16 cellular contexts compared by ENCODE assay signal in genomic region chr10:62979921-62980320, GRCh38.
A peak's percentile ranks its signal among the peaks of the same experiment; 100 is the strongest.
DNase-seq lines count a peak whose midpoint lies in the region; ATAC-seq and TF ChIP-seq lines count a peak whose summit lies in the region.
"Had no signal": no experiment of that assay in that cellular context is flagged by ENCODE, and none has a peak within 500 bp of the region (broad histone marks: within the 10 kb centered on the region; RNA-seq: fewer than 3 reads in every experiment).

No MANE protein-coding gene starts in this region.

- H3K9me3 ChIP-seq in PC-3 (ENCODE audit: low read length), result no peaks in the 10 kb centered on the region
- no peaks in the 10 kb centered on the region for H3K9me3 ChIP-seq in neural progenitor cell (ENCODE audit: low read depth)

- H4K20me1 ChIP-seq in PC-3 (ENCODE audit: low read length), result no peaks in the 10 kb centered on the region
- no peaks in the 10 kb centered on the region for H4K20me1 ChIP-seq in neural progenitor cell (ENCODE audit: low read depth)
- H4K20me1 ChIP-seq: BLaER1 treated with 17β-estradiol and CSF1 and Interleukin-3, amounts not matched to agents 10 nM and 100 nM had no signal

- H3K79me2 ChIP-seq in PC-3 (ENCODE audit: low read length) (no peaks in the 10 kb centered on the region), neural progenitor cell (ENCODE audit: low read depth) (no peaks in the 10 kb centered on the region)

- no TSS peak for BruUV-seq in PC-3 (replicated peaks; lab: Mats Ljungman, UMichigan)

- H3K4me1 Mint-ChIP-seq in activated T-cell treated with anti-CD3 and anti-CD28 coated beads, Interleukin-2, amount 50 U/mL, for 24 hours (ENCODE audit: low read depth), result peaks cover 48% of the 10 kb centered on the region
- H3K4me1 Mint-ChIP-seq in neural progenitor cell, result peaks cover 3% of the 10 kb centered on the region
- H3K4me1 Mint-ChIP-seq: B cell had no signal

- TF ChIP-seq CTCF in PC-3 (conservative IDR thresholded peaks at IDR 0.05; ENCODE audit: low read depth, low read length) (no peak), epithelial cell of esophagus (IDR thresholded peaks at IDR 0.05; ENCODE audit: insufficient read depth, low read depth, low read length, missing control alignments) (no peak), neural progenitor cell (IDR thresholded peaks at IDR 0.05) (no peak)

- peak; percentile 4 for ATAC-seq in PC-3
- ATAC-seq: CD8-positive, alpha-beta T cell; HepG2 had no signal

- H3K27me3 Mint-ChIP-seq in activated T-cell treated with anti-CD3 and anti-CD28 coated beads, Interleukin-2, amount 50 U/mL, for 24 hours, result peaks cover 13% of the 10 kb centered on the region
- H3K27me3 Mint-ChIP-seq in neural progenitor cell (ENCODE audit: insufficient read depth, low read depth), result peaks cover 2% of the 10 kb centered on the region
- H3K27me3 Mint-ChIP-seq: B cell had no signal

- H3K9me3 Mint-ChIP-seq in activated T-cell treated with anti-CD3 and anti-CD28 coated beads, Interleukin-2, amount 50 U/mL, for 24 hours, result peaks cover 12% of the 10 kb centered on the region
- peaks cover 6% of the 10 kb centered on the region for H3K9me3 Mint-ChIP-seq in neural progenitor cell

- POLR2A ChIA-PET in PC-3 (lab: Charles Lee; ENCODE audit: unreplicated experiment), result no interaction called here

- H3K27ac Mint-ChIP-seq in activated T-cell treated with anti-CD3 and anti-CD28 coated beads, Interleukin-2, amount 50 U/mL, for 24 hours, result peak overlapping the region; percentile 67
- no peak overlapping the region for H3K27ac Mint-ChIP-seq in neural progenitor cell
- H3K27ac Mint-ChIP-seq: B cell; CD8-positive, alpha-beta T cell had no signal

- H3K27ac ChIP-seq in PC-3 (ENCODE audit: low read length) (peak overlapping the region; percentile 44), neural progenitor cell (no peak overlapping the region)
- H3K27ac ChIP-seq: BLaER1 treated with 17β-estradiol and CSF1 and Interleukin-3, amounts not matched to agents 10 nM and 100 nM had no signal

- H3F3A ChIP-seq in PC-3 (ENCODE audit: low read length, unreplicated experiment) (peaks cover 12% of the 10 kb centered on the region), neural progenitor cell (ENCODE audit: low read depth) (no peaks in the 10 kb centered on the region)

- H3K27me3 ChIP-seq in PC-3 (ENCODE audit: low read length), result no peaks in the 10 kb centered on the region
- no peaks in the 10 kb centered on the region for H3K27me3 ChIP-seq in neural progenitor cell
- H3K27me3 ChIP-seq: BLaER1 treated with 17β-estradiol and CSF1 and Interleukin-3, amounts not matched to agents 10 nM and 100 nM had no signal

- H3K4me2 ChIP-seq in PC-3 (ENCODE audit: low read length) (peak overlapping the region; percentile 13), neural progenitor cell (no peak overlapping the region)
- H3K4me2 ChIP-seq: BLaER1 treated with 17β-estradiol and CSF1 and Interleukin-3, amounts not matched to agents 10 nM and 100 nM had no signal

- peaks cover 32% of the 10 kb centered on the region for H3K4me1 ChIP-seq in PC-3 (ENCODE audit: insufficient read depth, low read length)
- H3K4me1 ChIP-seq in neural progenitor cell, result peaks cover 19% of the 10 kb centered on the region
- H3K4me1 ChIP-seq: BLaER1 treated with 17β-estradiol and CSF1 and Interleukin-3, amounts not matched to agents 10 nM and 100 nM had no signal

- no peak overlapping the region for H3K4me3 ChIP-seq in PC-3 (ENCODE audit: low read length)
- H3K4me3 ChIP-seq in epithelial cell of esophagus (ENCODE audit: low read length), result no peak overlapping the region
- H3K4me3 ChIP-seq in neural progenitor cell, result no peak overlapping the region
- H3K4me3 ChIP-seq: BLaER1 treated with 17β-estradiol and CSF1 and Interleukin-3, amounts not matched to agents 10 nM and 100 nM had no signal

- no peaks in the 10 kb centered on the region for H3K36me3 Mint-ChIP-seq in activated T-cell treated with anti-CD3 and anti-CD28 coated beads, Interleukin-2, amount 50 U/mL, for 24 hours (ENCODE audit: low read depth)
- H3K36me3 Mint-ChIP-seq in neural progenitor cell, result no peaks in the 10 kb centered on the region
- H3K36me3 Mint-ChIP-seq: CD8-positive, alpha-beta T cell had no signal

- no peak for DNase-seq in activated T-cell treated with anti-CD3 and anti-CD28 coated beads, Interleukin-2, amount 50 U/mL, for 24 hours
- DNase-seq in activated T-cell treated with anti-CD3 and anti-CD28 coated beads for 4 hours (no peak), PC-3 (peak; percentile 70), epithelial cell of esophagus (ENCODE audit: low read depth) (peak; percentile 69), neural progenitor cell (ENCODE audit: low spot score) (no peak), NOMO-1 treated with DMSO at 0.1 percent for 48 hours (lab: John Stamatoyannopoulos, UW; ENCODE audit: unreplicated experiment) (no peak), retina (no peak)
- DNase-seq: Calu3; CD8-positive, alpha-beta T cell; DMS79 treated with DMSO at 0.1 percent for 48 hours; GF-D8; GOT3; H9 had no signal

- CTCF ChIA-PET in PC-3 (lab: Charles Lee), result no interaction called here

- H2AFZ ChIP-seq in PC-3 (ENCODE audit: low read length) (no peak overlapping the region), neural progenitor cell (replicated peaks) (peak overlapping the region; percentile 26)

- H3K9ac ChIP-seq in PC-3 (ENCODE audit: low read length) (no peak overlapping the region), neural progenitor cell (no peak overlapping the region)
- H3K9ac ChIP-seq: BLaER1 treated with 17β-estradiol and CSF1 and Interleukin-3, amounts not matched to agents 10 nM and 100 nM had no signal

- intact Hi-C loops in PC-3 (cut with micrococcal nuclease), result loop anchor here (1.0 kb wide), 1 partner anchor 24 kb away; no protein-coding TSS in a partner anchor

- no peak overlapping the region for H3K4me3 Mint-ChIP-seq in activated T-cell treated with anti-CD3 and anti-CD28 coated beads, Interleukin-2, amount 50 U/mL, for 24 hours
- no peak overlapping the region for H3K4me3 Mint-ChIP-seq in neural progenitor cell
- H3K4me3 Mint-ChIP-seq: B cell; CD8-positive, alpha-beta T cell; H9 had no signal

- H3K36me3 ChIP-seq in PC-3 (ENCODE audit: low read depth, low read length) (no peaks in the 10 kb centered on the region), neural progenitor cell (no peaks in the 10 kb centered on the region)
- H3K36me3 ChIP-seq: BLaER1 treated with 17β-estradiol and CSF1 and Interleukin-3, amounts not matched to agents 10 nM and 100 nM had no signal

- no peaks in the 10 kb centered on the region; the same call in 1 of the 2 replicates for H3K9me2 ChIP-seq in PC-3 (replicated peaks; ENCODE audit: low read length)

Comparison
In these comparisons a context has a peak if more than half of its experiments do, and no peak if none do; other contexts are left out.
1. DNase-seq: peak in PC-3 (single experiment) and epithelial cell of esophagus (single experiment); none in activated T-cell treated with anti-CD3 and anti-CD28 coated beads, Interleukin-2, amount 50 U/mL, for 24 hours (single experiment), activated T-cell treated with anti-CD3 and anti-CD28 coated beads for 4 hours (single experiment), neural progenitor cell (single experiment), NOMO-1 treated with DMSO at 0.1 percent for 48 hours (single experiment) and retina (single experiment).